8 cellular contexts compared by ENCODE assay signal in genomic region chr1:15975805-15976680, GRCh38. TPM values are rescaled to one million over a fixed set of nuclear protein-coding genes. Genes with fewer than 3 reads are reported as not detected.
DNase-seq lines count a peak whose midpoint lies in the region; ATAC-seq and TF ChIP-seq lines count a peak whose summit lies in the region.

Gene ZBTB17 (minus strand): TSS chr1:15976101. CDS start chr1:15948495, 27,606 bp downstream.

- H3K36me3 Mint-ChIP-seq in T-helper 1 cell treated with Interleukin-12 subunit alpha and Interleukin-12 subunit beta and Interleukin-4 antibody, amounts not matched to agents 30 μg/mL and 1 μg/mL, for 36 hours (ENCODE audit: low read depth), result peaks cover 22% of the 10 kb centered on the region
- peaks cover 12% of the 10 kb centered on the region for H3K36me3 Mint-ChIP-seq in progenitor cell of endocrine pancreas (ENCODE audit: insufficient read depth)

- H3K4me3 Mint-ChIP-seq in T-helper 1 cell treated with Interleukin-12 subunit alpha and Interleukin-12 subunit beta and Interleukin-4 antibody, amounts not matched to agents 30 μg/mL and 1 μg/mL, for 36 hours, result peak within 1 kb of the TSS; percentile 88
- H3K4me3 Mint-ChIP-seq in progenitor cell of endocrine pancreas (ENCODE audit: low read depth), result peak within 1 kb of the TSS; percentile 86

- in situ Hi-C loops in GM13976 (cut with MboI; ENCODE audit: low sequenced_read_pairs, unreplicated experiment), result loop anchor here (25.0 kb wide), 1 partner anchor 164 kb away; the partner anchor contains the start of gene UQCRHL

- H3K4me3 ChIP-seq in left ventricle myocardium inferior (peak within 1 kb of the TSS; percentile 98), upper lobe of right lung (peak within 1 kb of the TSS; percentile 78)

- DNase-seq in GM13976 (ENCODE audit: low spot score), result peak; percentile 95
- DNase-seq in NCI-H1694 treated with DMSO at 0.1 percent for 48 hours (lab: John Stamatoyannopoulos, UW), result peak; percentile 86
- peak; percentile 67 for DNase-seq in amniotic stem cell (lab: John Stamatoyannopoulos, UW)
- peak; percentile 94 for DNase-seq in left ventricle myocardium inferior
- DNase-seq in progenitor cell of endocrine pancreas (ENCODE audit: low spot score, unreplicated experiment), result peak; percentile 87
- peak; percentile 97 for DNase-seq in upper lobe of right lung

- H3K36me3 ChIP-seq in left ventricle myocardium inferior, result peaks cover 20% of the 10 kb centered on the region
- peaks cover 16% of the 10 kb centered on the region for H3K36me3 ChIP-seq in upper lobe of right lung

- H3K9me3 Mint-ChIP-seq in T-helper 1 cell treated with Interleukin-12 subunit alpha and Interleukin-12 subunit beta and Interleukin-4 antibody, amounts not matched to agents 30 μg/mL and 1 μg/mL, for 36 hours, result no peaks in the 10 kb centered on the region
- H3K9me3 Mint-ChIP-seq in progenitor cell of endocrine pancreas (ENCODE audit: low read depth), result peaks cover 9% of the 10 kb centered on the region

- intact Hi-C loops in left ventricle myocardium inferior (cut with micrococcal nuclease) (no loop called here), upper lobe of right lung (cut with DNase I) (no loop called here)

- H3K27ac ChIP-seq in left ventricle myocardium inferior (replicated peaks) (peak within 1 kb of the TSS; percentile 88), upper lobe of right lung (peak within 1 kb of the TSS; percentile 76)

- H3K4me1 ChIP-seq in left ventricle myocardium inferior (peaks cover 40% of the 10 kb centered on the region), upper lobe of right lung (peaks cover 14% of the 10 kb centered on the region)

- no peak for TF ChIP-seq CTCF in GM13976 (IDR thresholded peaks at IDR 0.05; ENCODE audit: borderline replicate concordance, control extremely low read depth, extremely low read depth, insufficient read depth, missing control alignments)
- TF ChIP-seq CTCF in left ventricle myocardium inferior (IDR thresholded peaks at IDR 0.05; ENCODE audit: borderline replicate concordance), result no peak
- TF ChIP-seq CTCF in progenitor cell of endocrine pancreas (IDR thresholded peaks at IDR 0.05; ENCODE audit: unreplicated experiment), result no peak
- TF ChIP-seq CTCF in upper lobe of right lung (IDR thresholded peaks at IDR 0.05), result no peak

- peaks cover 4% of the 10 kb centered on the region for H3K9me3 ChIP-seq in left ventricle myocardium inferior (replicated peaks)
- H3K9me3 ChIP-seq in upper lobe of right lung, result no peaks in the 10 kb centered on the region

- no peaks in the 10 kb centered on the region for H3K27me3 ChIP-seq in left ventricle myocardium inferior (ENCODE audit: low read depth)
- H3K27me3 ChIP-seq in upper lobe of right lung, result no peaks in the 10 kb centered on the region

- H3K27me3 Mint-ChIP-seq in T-helper 1 cell treated with Interleukin-12 subunit alpha and Interleukin-12 subunit beta and Interleukin-4 antibody, amounts not matched to agents 30 μg/mL and 1 μg/mL, for 36 hours (ENCODE audit: low read depth), result no peaks in the 10 kb centered on the region
- H3K27me3 Mint-ChIP-seq in progenitor cell of endocrine pancreas, result peaks cover 2% of the 10 kb centered on the region

- ATAC-seq in HG02884 (IDR thresholded peaks at IDR 0.05; ENCODE audit: unreplicated experiment), result peak; percentile 70
- peak; percentile 99 for ATAC-seq in upper lobe of right lung

- peak within 1 kb of the TSS; percentile 78 for H3K27ac Mint-ChIP-seq in T-helper 1 cell treated with Interleukin-12 subunit alpha and Interleukin-12 subunit beta and Interleukin-4 antibody, amounts not matched to agents 30 μg/mL and 1 μg/mL, for 36 hours
- H3K27ac Mint-ChIP-seq in progenitor cell of endocrine pancreas, result peak within 1 kb of the TSS; percentile 93

- H3K4me1 Mint-ChIP-seq in T-helper 1 cell treated with Interleukin-12 subunit alpha and Interleukin-12 subunit beta and Interleukin-4 antibody, amounts not matched to agents 30 μg/mL and 1 μg/mL, for 36 hours (ENCODE audit: low read depth), result peaks cover 28% of the 10 kb centered on the region
- H3K4me1 Mint-ChIP-seq in progenitor cell of endocrine pancreas (ENCODE audit: low read depth), result peaks cover 6% of the 10 kb centered on the region

RNA-seq across cellular contexts. Expression of gene ZBTB17, which starts in this region (rescaled TPM):
- 24.7 TPM for total RNA-seq in left ventricle myocardium inferior
- total RNA-seq in progenitor cell of endocrine pancreas, result 52.6 and 57.7 TPM in 2 replicates
- 42.3 TPM for total RNA-seq in upper lobe of right lung

Comparison
In these comparisons a context has a peak if more than half of its experiments do, and no peak if none do; other contexts are left out.
1. Peak in every context shown above with its lines: DNase-seq, ATAC-seq, H3K4me3 ChIP-seq and H3K27ac ChIP-seq.